Comparison of ENCODE assay signal across 12 cellular contexts in the genomic region with DNA sequence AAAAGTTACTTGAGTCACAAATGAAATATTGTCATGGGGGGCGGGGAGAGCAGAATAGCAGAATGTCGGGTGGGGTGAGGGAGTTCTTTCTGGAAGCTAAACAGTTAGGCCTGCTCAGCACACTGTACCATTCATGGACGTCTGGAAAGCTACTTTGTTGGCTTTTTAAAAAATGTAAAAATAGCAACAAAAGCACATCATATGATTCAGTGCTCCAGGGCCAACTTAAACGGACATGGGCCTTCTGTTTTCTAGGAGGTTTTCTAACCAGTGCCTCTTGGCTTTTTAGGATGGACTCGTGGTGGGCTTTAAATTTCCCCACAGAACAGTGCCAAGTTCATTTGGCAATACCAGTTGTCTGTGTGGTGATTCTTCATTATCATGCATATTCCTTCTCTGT. TPM values are rescaled to one million over a fixed set of nuclear protein-coding genes. Genes with fewer than 3 reads are reported as not detected.
A peak's percentile ranks its signal among the peaks of the same experiment; 100 is the strongest.
DNase-seq lines count a peak whose midpoint lies in the region; ATAC-seq and TF ChIP-seq lines count a peak whose summit lies in the region.
"Had no signal": no experiment of that assay in that cellular context is flagged by ENCODE, and none has a peak within 500 bp of the region (broad histone marks: within the 10 kb centered on the region; RNA-seq: fewer than 3 reads in every experiment).

No MANE protein-coding gene starts in this region.

- H3K27me3 ChIP-seq in right atrium auricular region (no peaks in the 10 kb centered on the region), H7 (ENCODE audit: control insufficient read depth, insufficient read depth, low read length) (no peaks in the 10 kb centered on the region)

- H3K4me1 ChIP-seq in right atrium auricular region, result no peaks in the 10 kb centered on the region
- H3K4me1 ChIP-seq: psoas muscle had no signal

- POLR2A ChIA-PET in activated CD4-positive, alpha-beta T cell treated with anti-CD3 and anti-CD28 coated beads, Interleukin-2, amount 10 ng/mL, durations not matched to agents 7 days and 5 days (lab: Charles Lee), result no interaction called here
- POLR2A ChIA-PET in activated naive CD8-positive, alpha-beta T cell treated with anti-CD3 and anti-CD28 coated beads, Interleukin-2, amount 10 ng/mL, durations not matched to agents 7 days and 5 days (lab: Charles Lee), result interaction anchor here (2.7 to 5.1 kb wide), 2 partner anchors 12 to 14 kb away, joined by 10 to 45 read pairs; no protein-coding TSS in a partner anchor

- no peaks in the 10 kb centered on the region for H3K27me3 Mint-ChIP-seq in activated CD4-positive, alpha-beta T cell treated with anti-CD3 and anti-CD28 coated beads, Interleukin-2, amount 10 ng/mL, durations not matched to agents 7 days and 5 days
- no peaks in the 10 kb centered on the region for H3K27me3 Mint-ChIP-seq in activated naive CD8-positive, alpha-beta T cell treated with anti-CD3 and anti-CD28 coated beads, Interleukin-2, amount 10 ng/mL, durations not matched to agents 7 days and 5 days
- no peaks in the 10 kb centered on the region for H3K27me3 Mint-ChIP-seq in mesothelial cell of epicardium (ENCODE audit: low read depth)

- peak overlapping the region; percentile 95 for H3K27ac Mint-ChIP-seq in activated CD4-positive, alpha-beta T cell treated with anti-CD3 and anti-CD28 coated beads, Interleukin-2, amount 10 ng/mL, durations not matched to agents 7 days and 5 days
- peak overlapping the region; percentile 90 for H3K27ac Mint-ChIP-seq in activated naive CD8-positive, alpha-beta T cell treated with anti-CD3 and anti-CD28 coated beads, Interleukin-2, amount 10 ng/mL, durations not matched to agents 7 days and 5 days
- H3K27ac Mint-ChIP-seq in mesothelial cell of epicardium, result no peak overlapping the region

- DNase-seq in activated CD4-positive, alpha-beta T cell treated with anti-CD3 and anti-CD28 coated beads, Interleukin-2, amount 10 ng/mL, durations not matched to agents 7 days and 5 days, result no peak
- DNase-seq in activated CD4-positive, alpha-beta T cell treated with anti-CD3 and anti-CD28 coated beads for 48 hours, result no peak
- DNase-seq in activated naive CD8-positive, alpha-beta T cell treated with anti-CD3 and anti-CD28 coated beads, Interleukin-2, amount 10 ng/mL, durations not matched to agents 7 days and 5 days, result no peak
- DNase-seq in right atrium auricular region (ENCODE audit: low spot score) (no peak), mesothelial cell of epicardium (ENCODE audit: low spot score in 2 of 2, unreplicated experiment in 2 of 2) (no peak), H7 (no peak)
- DNase-seq: GF-D8, NCI-H1417, psoas muscle had no signal

- H3K4me3 Mint-ChIP-seq in activated CD4-positive, alpha-beta T cell treated with anti-CD3 and anti-CD28 coated beads, Interleukin-2, amount 10 ng/mL, durations not matched to agents 7 days and 5 days, result peak overlapping the region; percentile 84
- H3K4me3 Mint-ChIP-seq in activated naive CD8-positive, alpha-beta T cell treated with anti-CD3 and anti-CD28 coated beads, Interleukin-2, amount 10 ng/mL, durations not matched to agents 7 days and 5 days, result peak overlapping the region; percentile 95
- H3K4me3 Mint-ChIP-seq in mesothelial cell of epicardium, result no peak overlapping the region

- H3K4me3 ChIP-seq in right atrium auricular region (no peak overlapping the region), H7 (ENCODE audit: insufficient read depth, low read depth, low read length) (no peak overlapping the region)

- peaks cover 24% of the 10 kb centered on the region for H3K36me3 Mint-ChIP-seq in activated CD4-positive, alpha-beta T cell treated with anti-CD3 and anti-CD28 coated beads, Interleukin-2, amount 10 ng/mL, durations not matched to agents 7 days and 5 days (ENCODE audit: low read depth)
- peaks cover 32% of the 10 kb centered on the region for H3K36me3 Mint-ChIP-seq in activated naive CD8-positive, alpha-beta T cell treated with anti-CD3 and anti-CD28 coated beads, Interleukin-2, amount 10 ng/mL, durations not matched to agents 7 days and 5 days
- H3K36me3 Mint-ChIP-seq in mesothelial cell of epicardium, result peaks cover 58% of the 10 kb centered on the region

- peaks cover 16% of the 10 kb centered on the region for H3K36me3 ChIP-seq in right atrium auricular region
- H3K36me3 ChIP-seq in H7 (replicated peaks; ENCODE audit: control insufficient read depth, insufficient read depth, low read length), result peaks cover 4% of the 10 kb centered on the region; the same call in 1 of the 2 replicates

- no peaks in the 10 kb centered on the region for H3K9me3 ChIP-seq in right atrium auricular region
- H3K9me3 ChIP-seq: psoas muscle had no signal

- CTCF ChIA-PET in activated CD4-positive, alpha-beta T cell treated with anti-CD3 and anti-CD28 coated beads, Interleukin-2, amount 10 ng/mL, durations not matched to agents 7 days and 5 days (lab: Charles Lee), result interaction anchor here (1.8 kb wide), 1 partner anchor 20 kb away, joined by 9 read pairs; no protein-coding TSS in a partner anchor

- no peak for ATAC-seq in activated naive CD8-positive, alpha-beta T cell treated with anti-CD3 and anti-CD28 coated beads, Interleukin-2, amount 10 ng/mL, durations not matched to agents 7 days and 5 days (ENCODE audit: low read depth)
- no peak for ATAC-seq in HG02973 (IDR thresholded peaks at IDR 0.05; ENCODE audit: unreplicated experiment)
- ATAC-seq: esophagus mucosa, psoas muscle had no signal

- peak overlapping the region; percentile 33 to 43 for H3K27ac ChIP-seq in right atrium auricular region
- peak overlapping the region; percentile 62 for H3K27ac ChIP-seq in temporal lobe (ENCODE audit: low read depth, low read length)

- H3K9me3 Mint-ChIP-seq in activated CD4-positive, alpha-beta T cell treated with anti-CD3 and anti-CD28 coated beads, Interleukin-2, amount 10 ng/mL, durations not matched to agents 7 days and 5 days, result no peaks in the 10 kb centered on the region
- H3K9me3 Mint-ChIP-seq in activated naive CD8-positive, alpha-beta T cell treated with anti-CD3 and anti-CD28 coated beads, Interleukin-2, amount 10 ng/mL, durations not matched to agents 7 days and 5 days, result no peaks in the 10 kb centered on the region
- peaks cover 18% of the 10 kb centered on the region for H3K9me3 Mint-ChIP-seq in mesothelial cell of epicardium

- TF ChIP-seq CTCF in right atrium auricular region (IDR thresholded peaks at IDR 0.05) (no peak), mesothelial cell of epicardium (IDR thresholded peaks at IDR 0.05; ENCODE audit: unreplicated experiment) (no peak)

- H3K4me1 Mint-ChIP-seq in activated CD4-positive, alpha-beta T cell treated with anti-CD3 and anti-CD28 coated beads, Interleukin-2, amount 10 ng/mL, durations not matched to agents 7 days and 5 days, result peaks cover 43% of the 10 kb centered on the region
- peaks cover 29% of the 10 kb centered on the region for H3K4me1 Mint-ChIP-seq in activated naive CD8-positive, alpha-beta T cell treated with anti-CD3 and anti-CD28 coated beads, Interleukin-2, amount 10 ng/mL, durations not matched to agents 7 days and 5 days
- H3K4me1 Mint-ChIP-seq in mesothelial cell of epicardium, result no peaks in the 10 kb centered on the region

RNA-seq across cellular contexts. Expression of a gene that starts 57.4 kb away (rescaled TPM):
- total RNA-seq in activated CD4-positive, alpha-beta T cell treated with anti-CD3 and anti-CD28 coated beads, Interleukin-2, amount 10 ng/mL, durations not matched to agents 7 days and 5 days, result not detected
- under 1 TPM in 1 of 2 experiments, not detected in 1; 0.25 TPM for total RNA-seq in activated naive CD8-positive, alpha-beta T cell treated with anti-CD3 and anti-CD28 coated beads, Interleukin-2, amount 10 ng/mL, durations not matched to agents 7 days and 5 days
- 10 to 100 TPM; 15.6 to 37.6 TPM for total RNA-seq in right atrium auricular region
- 66.1 TPM for total RNA-seq in temporal lobe
- total RNA-seq in mesothelial cell of epicardium, result 5.7 to 8.6 TPM (median 7.0 TPM) in 3 replicates
- total RNA-seq in H7 (2014; rRNA removed; shearing (Covaris generic)), result 4.2 and 4.3 TPM in 2 replicates
